8 cellular contexts compared by ENCODE assay signal in the genomic region with DNA sequence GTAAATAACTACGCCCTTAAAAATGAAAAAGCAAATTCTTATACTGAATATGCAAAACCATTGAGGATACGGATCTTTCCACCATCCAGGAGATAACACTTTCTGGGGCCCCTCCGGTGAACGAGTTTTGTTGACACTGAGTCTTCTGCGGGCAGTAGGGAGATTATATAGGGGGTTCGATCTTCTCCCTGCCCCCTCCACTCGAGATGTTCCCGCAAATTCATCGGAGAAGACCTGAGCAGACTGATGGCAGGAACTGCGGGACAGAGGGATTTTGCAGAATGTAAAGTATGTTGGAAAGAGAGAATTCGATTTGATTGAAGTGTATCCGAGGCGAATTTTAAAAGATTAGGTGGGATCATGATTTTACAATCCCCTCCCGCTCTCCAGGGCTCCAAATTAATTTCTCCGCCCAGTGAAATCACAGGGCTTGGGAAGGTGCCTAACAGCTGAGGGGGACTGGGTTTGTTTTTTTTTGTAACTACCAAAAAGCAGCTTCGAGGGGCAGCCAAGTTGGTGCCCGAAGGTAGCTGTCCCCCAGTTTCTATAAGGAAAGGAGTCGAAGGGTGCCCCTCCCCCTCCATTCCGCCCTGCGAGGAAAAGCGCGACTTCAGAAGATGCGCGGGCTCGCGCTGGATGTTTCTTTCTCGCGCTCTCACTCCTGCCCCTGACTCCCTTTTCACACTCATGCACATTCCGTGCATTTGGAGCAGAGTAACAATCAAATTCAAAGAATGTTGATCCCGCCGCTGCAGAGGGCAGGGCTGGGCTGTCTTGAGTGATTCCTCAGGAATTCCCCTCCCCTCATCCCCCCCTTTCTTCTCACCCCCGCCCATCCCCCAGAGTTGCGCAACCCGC. TPM values are rescaled to one million over a fixed set of nuclear protein-coding genes. Genes with fewer than 3 reads are reported as not detected.
A peak's percentile ranks its signal among the peaks of the same experiment; 100 is the strongest.
DNase-seq lines count a peak whose midpoint lies in the region; ATAC-seq, FAIRE-seq and TF ChIP-seq lines count a peak whose summit lies in the region.
"Had no signal": no experiment of that assay in that cellular context is flagged by ENCODE, and none has a peak within 500 bp of the region (broad histone marks: within the 10 kb centered on the region; RNA-seq: fewer than 3 reads in every experiment).

No MANE protein-coding gene starts in this region.

- H3K4me3 Mint-ChIP-seq in osteocyte (ENCODE audit: unreplicated experiment): peak overlapping the region; percentile 70

- no peak for DNase-seq in H7
- DNase-seq in RWPE2 (ENCODE audit: low spot score): no peak
- DNase-seq in endothelial cell of umbilical vein (ENCODE audit: low read depth, low spot score): no peak
- DNase-seq in osteocyte (ENCODE audit: extremely low spot score, unreplicated experiment): no peak
- DNase-seq in occipital lobe (lab: John Stamatoyannopoulos, UW): no peak
- no peak for DNase-seq in MV-4-11 (lab: John Stamatoyannopoulos, UW)
- no peak for DNase-seq in hippocampal formation (lab: John Stamatoyannopoulos, UW)

- H3K9me3 ChIP-seq in RWPE2 (ENCODE audit: severe bottlenecking): no peaks in the 10 kb centered on the region
- no peaks in the 10 kb centered on the region for H3K9me3 ChIP-seq in endothelial cell of umbilical vein (replicated peaks; ENCODE audit: control insufficient read depth, insufficient read depth, low read length)

- H3K27me3 ChIP-seq in H7 (ENCODE audit: control insufficient read depth, insufficient read depth, low read length) (peaks cover 52% of the 10 kb centered on the region), RWPE2 (ENCODE audit: insufficient read depth, poor library complexity, severe bottlenecking) (no peaks in the 10 kb centered on the region), endothelial cell of umbilical vein (ENCODE audit: control insufficient read depth in 2 of 2, insufficient read depth in 2 of 2, low read length in 2 of 2) (peaks cover 40 to 48% of the 10 kb centered on the region in 2 experiments)

- BruUV-seq in endothelial cell of umbilical vein (replicated peaks; lab: Mats Ljungman, UMichigan): no TSS peak

- no peak overlapping the region for H3K27ac Mint-ChIP-seq in osteocyte (ENCODE audit: unreplicated experiment)

- H4K20me1 ChIP-seq in endothelial cell of umbilical vein (replicated peaks; ENCODE audit: control insufficient read depth, extremely low read depth, insufficient read depth, low read length): no peaks in the 10 kb centered on the region

- H3K27ac ChIP-seq in RWPE2 (ENCODE audit: poor library complexity, severe bottlenecking) (no peak overlapping the region), endothelial cell of umbilical vein (ENCODE audit: insufficient read depth, low read depth, low read length) (no peak overlapping the region)

- TF ChIP-seq CTCF in RWPE2 (IDR thresholded peaks at IDR 0.05; ENCODE audit: poor library complexity, severe bottlenecking) (no peak), endothelial cell of umbilical vein (IDR thresholded peaks at IDR 0.05; ENCODE audit: extremely low read depth in 1 of 2, insufficient read depth in 1 of 2, low read depth in 1 of 2, low read length in 2 of 2) (no peak), osteocyte (IDR thresholded peaks at IDR 0.05) (no peak)

- H3K27me3 Mint-ChIP-seq in osteocyte (ENCODE audit: unreplicated experiment): peaks cover 45% of the 10 kb centered on the region

- H3K9me1 ChIP-seq in endothelial cell of umbilical vein (replicated peaks; ENCODE audit: control insufficient read depth, extremely low read depth, insufficient read depth, low read length): no peaks in the 10 kb centered on the region

- TF ChIP-seq POLR2A in endothelial cell of umbilical vein (IDR thresholded peaks at IDR 0.05; ENCODE audit: low read depth, low read length): no peak

- POLR2A ChIA-PET in endothelial cell of umbilical vein (lab: Charles Lee): no interaction called here

- H3K4me3 ChIP-seq in H7 (ENCODE audit: insufficient read depth, low read depth, low read length) (peak overlapping the region; percentile 53), RWPE2 (ENCODE audit: severe bottlenecking) (peak overlapping the region; percentile 27), endothelial cell of umbilical vein (replicated peaks in 1 of 3; ENCODE audit: insufficient read depth in 1 of 3, low read depth in 1 of 3, low read length in 3 of 3) (no peak overlapping the region)

- dilution Hi-C loops in endothelial cell of umbilical vein (cut with MboI; ENCODE audit: extremely low pct_ligation_motif_present, low sequenced_read_pairs): no loop called here

- H2AFZ ChIP-seq in endothelial cell of umbilical vein (ENCODE audit: low read depth, low read length): no peak overlapping the region

- no peak overlapping the region for H3K9ac ChIP-seq in endothelial cell of umbilical vein (replicated peaks; ENCODE audit: extremely low read depth, insufficient read depth, low read length)

- H3K4me2 ChIP-seq in endothelial cell of umbilical vein (ENCODE audit: insufficient read depth, low read length): no peak overlapping the region

- H3K4me1 ChIP-seq in RWPE2 (ENCODE audit: insufficient read depth, poor library complexity, severe bottlenecking): no peaks in the 10 kb centered on the region
- H3K4me1 ChIP-seq in endothelial cell of umbilical vein (ENCODE audit: control insufficient read depth, extremely low read depth, insufficient read depth, low read length): no peaks in the 10 kb centered on the region

- CTCF ChIA-PET in endothelial cell of umbilical vein (lab: Charles Lee): no interaction called here

- ATAC-seq in RWPE2 (ENCODE audit: low read depth): peak; percentile 68

- H3K79me2 ChIP-seq in endothelial cell of umbilical vein (ENCODE audit: control insufficient read depth, insufficient read depth, low read length): no peaks in the 10 kb centered on the region

- H3K36me3 Mint-ChIP-seq in osteocyte (ENCODE audit: unreplicated experiment): no peaks in the 10 kb centered on the region

- H3K9me3 Mint-ChIP-seq in osteocyte (ENCODE audit: unreplicated experiment): no peaks in the 10 kb centered on the region

- peaks cover 14% of the 10 kb centered on the region for H3K4me1 Mint-ChIP-seq in osteocyte (ENCODE audit: unreplicated experiment)

- intact Hi-C loops in endothelial cell of umbilical vein (cut with micrococcal nuclease): no loop called here

- H3K36me3 ChIP-seq in H7 (replicated peaks; ENCODE audit: control insufficient read depth, insufficient read depth, low read length) (no peaks in the 10 kb centered on the region), RWPE2 (ENCODE audit: low read depth) (no peaks in the 10 kb centered on the region), endothelial cell of umbilical vein (ENCODE audit: control insufficient read depth in 2 of 2, extremely low read depth in 1 of 2, insufficient read depth in 2 of 2, low read length in 2 of 2) (no peaks in the 10 kb centered on the region)

- FAIRE-seq in endothelial cell of umbilical vein (lab: Jason Lieb, UNC): no peak
- FAIRE-seq: TTC549 had no signal

TF ChIP-seq in endothelial cell of umbilical vein, 7 proteins besides CTCF, POLR2A, EP300 and RAD21:
- TF ChIP-seq EZH2 (IDR thresholded peaks at IDR 0.05; ENCODE audit: borderline replicate concordance, low read depth, low read length, severe bottlenecking) (peak; percentile 15), GATA2 (IDR thresholded peaks at IDR 0.05; ENCODE audit: insufficient read depth, insufficient read length, low read depth, low read length) (no peak), POLR2AphosphoS5 (IDR thresholded peaks at IDR 0.05; ENCODE audit: insufficient read depth, low read depth, low read length) (no peak)

RNA-seq across cellular contexts. Expression of a gene that starts 1.2 kb away (rescaled TPM):
- total RNA-seq in H7 (2014; rRNA removed; shearing (Covaris generic)): 0.44 and 0.94 TPM in 2 replicates
- not detected in 2 replicates for total RNA-seq in endothelial cell of umbilical vein
- not detected in 2 replicates for polyA plus RNA-seq in endothelial cell of umbilical vein
- polyA plus RNA-seq in endothelial cell of umbilical vein (2011; cell fraction: cytosol; rRNA removed): not detected in 2 replicates
- polyA plus RNA-seq in endothelial cell of umbilical vein (2011; cell fraction: nucleus; rRNA removed): not detected in 2 replicates
- polyA plus RNA-seq in endothelial cell of umbilical vein (2012): not detected in 2 replicates
- not detected in 2 replicates for polyA minus RNA-seq in endothelial cell of umbilical vein
- not detected for polyA minus RNA-seq in endothelial cell of umbilical vein (2011; cell fraction: cytosol; rRNA and poly(A)+ RNA removed)
- polyA minus RNA-seq in endothelial cell of umbilical vein (2011; cell fraction: nucleus; rRNA and poly(A)+ RNA removed): not detected in 2 replicates
- 0.16 TPM in 2 replicates for total RNA-seq in osteocyte
- 1.4 TPM for total RNA-seq in occipital lobe

RNA-seq across cellular contexts. Expression of a gene that starts 51.8 kb away (rescaled TPM):
- total RNA-seq in H7 (2014; rRNA removed; shearing (Covaris generic)): not detected in 2 replicates
- total RNA-seq in endothelial cell of umbilical vein (not detected in 2 replicates), osteocyte (not detected in 2 replicates), occipital lobe (under 0.01 TPM)
- not detected in 2 replicates for polyA plus RNA-seq in endothelial cell of umbilical vein
- not detected in 2 replicates for polyA plus RNA-seq in endothelial cell of umbilical vein (2011; cell fraction: cytosol; rRNA removed)
- polyA plus RNA-seq in endothelial cell of umbilical vein (2011; cell fraction: nucleus; rRNA removed): not detected in 2 replicates
- not detected in 2 replicates for polyA plus RNA-seq in endothelial cell of umbilical vein (2012)
- polyA minus RNA-seq in endothelial cell of umbilical vein: not detected in 2 replicates
- not detected for polyA minus RNA-seq in endothelial cell of umbilical vein (2011; cell fraction: cytosol; rRNA and poly(A)+ RNA removed)
- not detected in 2 replicates for polyA minus RNA-seq in endothelial cell of umbilical vein (2011; cell fraction: nucleus; rRNA and poly(A)+ RNA removed)

RNA-seq across cellular contexts. Expression of a gene that starts 59.5 kb away (rescaled TPM):
- 12.8 and 13.6 TPM in 2 replicates for total RNA-seq in H7 (2014; rRNA removed; shearing (Covaris generic))
- total RNA-seq in endothelial cell of umbilical vein: 16.3 and 16.6 TPM in 2 replicates
- polyA plus RNA-seq in endothelial cell of umbilical vein: 2.4 and 3.7 TPM in 2 replicates
- polyA plus RNA-seq in endothelial cell of umbilical vein (2011; cell fraction: cytosol; rRNA removed): 3.9 and 4.0 TPM in 2 replicates
- polyA plus RNA-seq in endothelial cell of umbilical vein (2011; cell fraction: nucleus; rRNA removed): 3.8 and 4.0 TPM in 2 replicates
- polyA plus RNA-seq in endothelial cell of umbilical vein (2012): 12.7 and 15.6 TPM in 2 replicates
- polyA minus RNA-seq in endothelial cell of umbilical vein: 10.0 and 12.0 TPM in 2 replicates
- 14.4 TPM for polyA minus RNA-seq in endothelial cell of umbilical vein (2011; cell fraction: cytosol; rRNA and poly(A)+ RNA removed)
- polyA minus RNA-seq in endothelial cell of umbilical vein (2011; cell fraction: nucleus; rRNA and poly(A)+ RNA removed): 8.4 and 14.2 TPM in 2 replicates
- 14.3 and 14.8 TPM in 2 replicates for total RNA-seq in osteocyte
- 50.5 TPM for total RNA-seq in occipital lobe

Comparison
In these comparisons a context has a peak if more than half of its experiments do, and no peak if none do; other contexts are left out.
1. H3K4me3 ChIP-seq: peak in H7 (single experiment) and RWPE2 (single experiment); none in endothelial cell of umbilical vein (0 of 3).